In the genomic region with DNA sequence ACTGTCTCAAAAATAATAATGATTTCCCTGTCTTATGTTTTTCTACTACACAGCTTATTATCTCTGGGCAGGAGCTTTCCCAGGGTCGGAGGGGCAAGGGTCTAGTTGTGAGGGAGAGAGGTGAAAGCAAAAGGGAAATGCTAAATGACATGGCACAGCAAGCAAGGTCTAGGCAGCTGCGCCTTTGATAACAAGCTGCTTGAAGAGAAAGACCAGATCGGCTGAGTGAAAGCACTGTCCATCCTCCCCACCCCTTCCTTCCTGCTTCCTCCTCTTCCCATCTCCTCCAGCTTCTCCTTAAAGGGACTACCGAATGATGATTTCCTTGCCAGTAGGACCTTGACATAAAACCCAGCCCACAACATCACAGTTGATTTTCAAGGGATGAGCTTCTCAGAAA, we compare ENCODE assay signal across 2 cellular contexts.
TF ChIP-seq lines count a peak whose summit lies in the region.

No MANE protein-coding gene starts in this region.

TF ChIP-seq in GM23338, 12 proteins besides CTCF, POLR2A, EP300 and RAD21 (continues in another document):
- TF ChIP-seq EZH2 (IDR thresholded peaks at IDR 0.05; ENCODE audit: low read depth, unreplicated experiment) = no peak
- TF ChIP-seq REST (IDR thresholded peaks at IDR 0.05; ENCODE audit: unreplicated experiment) = no peak
- no peak for TF ChIP-seq ZNF331 (CRISPR knock-in tag; IDR thresholded peaks at IDR 0.05; ENCODE audit: low read depth)
- no peak for TF ChIP-seq EZH2phosphoT487 (IDR thresholded peaks at IDR 0.05; ENCODE audit: unreplicated experiment)
- TF ChIP-seq ETS1 (IDR thresholded peaks at IDR 0.05) = no peak
- no peak for TF ChIP-seq NANOG (IDR thresholded peaks at IDR 0.05; ENCODE audit: borderline replicate concordance)
- TF ChIP-seq POLR2AphosphoS5 (IDR thresholded peaks at IDR 0.05; ENCODE audit: low read depth) = no peak
- no peak for TF ChIP-seq STAT1 (IDR thresholded peaks at IDR 0.05; ENCODE audit: unreplicated experiment)
- no peak for TF ChIP-seq ZNF114 (CRISPR knock-in tag; IDR thresholded peaks at IDR 0.05)
- TF ChIP-seq ZNF462 (CRISPR knock-in tag; IDR thresholded peaks at IDR 0.05) = no peak

TF ChIP-seq in IMR-90, 13 proteins besides CTCF, POLR2A, EP300 and RAD21:
- TF ChIP-seq MXI1 (IDR thresholded peaks at IDR 0.05; ENCODE audit: borderline replicate concordance, low read depth, low read length) (no peak), USF2 (IDR thresholded peaks at IDR 0.05; ENCODE audit: low read depth, low read length) (no peak), RCOR1 (IDR thresholded peaks at IDR 0.05; ENCODE audit: insufficient replicate concordance, low read length) (no peak), FOS (IDR thresholded peaks at IDR 0.05; ENCODE audit: low read depth, low read length) (no peak)
